ENCODE assay signal across 15 cellular contexts in the genomic region with DNA sequence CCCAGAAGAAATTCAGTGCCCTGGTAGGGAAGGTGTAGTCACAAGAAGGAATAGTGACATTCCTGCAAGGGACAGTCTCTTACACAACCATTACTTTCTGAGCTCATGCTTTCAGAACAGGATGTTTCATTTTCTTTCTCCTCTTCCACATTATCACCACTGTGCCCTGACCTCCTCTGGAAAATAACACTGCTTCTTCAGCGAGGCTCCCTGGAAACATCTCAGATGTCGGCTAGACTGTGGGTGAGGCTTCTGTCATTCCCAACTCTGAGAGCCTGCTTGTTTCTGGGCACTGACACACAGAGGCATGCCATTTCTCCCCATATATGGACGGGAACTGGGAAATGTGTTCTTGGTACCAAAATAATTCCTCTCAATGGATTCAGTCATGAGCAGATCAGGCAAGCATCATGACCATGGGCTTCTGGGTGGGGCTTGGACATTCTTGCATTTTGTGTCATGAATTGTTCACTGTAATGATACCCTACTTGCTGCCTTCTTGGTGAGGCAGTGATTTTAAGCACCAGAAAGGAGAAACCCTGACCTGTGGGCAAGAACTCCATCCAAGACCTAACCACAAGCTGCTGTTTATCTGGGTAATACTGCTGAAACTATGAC. TPM values are rescaled to one million over a fixed set of nuclear protein-coding genes. Genes with fewer than 3 reads are reported as not detected.
A peak's percentile ranks its signal among the peaks of the same experiment; 100 is the strongest.
DNase-seq lines count a peak whose midpoint lies in the region; ATAC-seq and TF ChIP-seq lines count a peak whose summit lies in the region.
"Had no signal": no experiment of that assay in that cellular context is flagged by ENCODE, and none has a peak within 500 bp of the region (broad histone marks: within the 10 kb centered on the region; RNA-seq: fewer than 3 reads in every experiment).

No MANE protein-coding gene starts in this region.

- H3K9me3 ChIP-seq in Peyer's patch (no peaks in the 10 kb centered on the region), ovary (no peaks in the 10 kb centered on the region), H9 (ENCODE audit: control insufficient read depth, low read depth, low read length) (no peaks in the 10 kb centered on the region)
- H3K9me3 ChIP-seq: BE2C had no signal

- no peak overlapping the region for H3K9ac ChIP-seq in H9 (ENCODE audit: extremely low read depth, insufficient read length, low read length)

- H3K56ac ChIP-seq in H9 (ENCODE audit: insufficient read length, low read depth, low read length) = no peak overlapping the region

- H3K4me1 Mint-ChIP-seq in H9 = peaks cover 17 to 22% of the 10 kb centered on the region in 2 experiments
- H3K4me1 Mint-ChIP-seq: naive B cell had no signal

- DNase-seq in AG08395 (ENCODE audit: low spot score) (peak; percentile 79), Peyer's patch (no peak), fibroblast of pulmonary artery (ENCODE audit: low read depth) (peak; percentile 69), ovary (peak in 2 of 5 donors; percentile 28 to 39), H9 (no peak)
- DNase-seq: BE2C, GDM1, hypothalamus, Kasumi-1, naive B cell had no signal

- no peak overlapping the region for H2AFZ ChIP-seq in H9 (ENCODE audit: low read length)

- H3K4me1 ChIP-seq in Peyer's patch = no peaks in the 10 kb centered on the region
- peaks cover 5% of the 10 kb centered on the region for H3K4me1 ChIP-seq in ovary (ENCODE audit: insufficient read depth)
- no peaks in the 10 kb centered on the region for H3K4me1 ChIP-seq in H9 (ENCODE audit: insufficient read depth, low read length)
- H3K4me1 ChIP-seq: BE2C had no signal

- peaks cover 3% of the 10 kb centered on the region for H3K27me3 Mint-ChIP-seq in H9 (ENCODE audit: low read depth)

- H3K36me3 ChIP-seq in Peyer's patch = no peaks in the 10 kb centered on the region
- no peaks in the 10 kb centered on the region for H3K36me3 ChIP-seq in ovary
- H3K36me3 ChIP-seq: BE2C had no signal

- no peak overlapping the region for H3K4me3 ChIP-seq in Peyer's patch
- H3K4me3 ChIP-seq in fibroblast of pulmonary artery (replicated peaks; ENCODE audit: low read depth, low read length) = no peak overlapping the region
- H3K4me3 ChIP-seq in ovary = no peak overlapping the region

- H3K4ac ChIP-seq in H9 (ENCODE audit: low read depth, low read length) = no peak overlapping the region

- no peak overlapping the region for H4K8ac ChIP-seq in H9 (replicated peaks; ENCODE audit: insufficient read length, low read depth, low read length)

- H3K4me2 ChIP-seq in H9 (ENCODE audit: insufficient read depth, insufficient read length, low read length) = no peak overlapping the region

- no peaks in the 10 kb centered on the region for H3K36me3 Mint-ChIP-seq in H9 (ENCODE audit: insufficient read depth in 1 of 3, low read depth in 3 of 3)
- H3K36me3 Mint-ChIP-seq: naive B cell had no signal

- H4K20me1 ChIP-seq in H9 (ENCODE audit: control insufficient read depth, insufficient read depth, insufficient read length) = no peaks in the 10 kb centered on the region

- H3K23ac ChIP-seq in H9 (ENCODE audit: insufficient read length, low read depth, low read length) = no peak overlapping the region

- no peak overlapping the region for H4K5ac ChIP-seq in H9 (ENCODE audit: insufficient read length, low read depth, low read length)

- no peak overlapping the region for H2BK5ac ChIP-seq in H9 (ENCODE audit: insufficient read length, low read length)

- intact Hi-C loops in ovary (cut with DNase I) = no loop called here

- no peak for TF ChIP-seq CTCF in Peyer's patch (IDR thresholded peaks at IDR 0.05)
- TF ChIP-seq CTCF in fibroblast of pulmonary artery (IDR thresholded peaks at IDR 0.05; ENCODE audit: low read length, missing control alignments) = no peak
- no peak for TF ChIP-seq CTCF in ovary (IDR thresholded peaks at IDR 0.05)
- no peak for TF ChIP-seq CTCF in H9 (conservative IDR thresholded peaks at IDR 0.05)

- H3T11ph ChIP-seq in H9 (ENCODE audit: low read length) = no peak overlapping the region

- no peak for TF ChIP-seq POLR2A in Peyer's patch (IDR thresholded peaks at IDR 0.05)
- no peak for TF ChIP-seq POLR2A in ovary (IDR thresholded peaks at IDR 0.05)

- no peaks in the 10 kb centered on the region for H3K9me3 Mint-ChIP-seq in H9
- H3K9me3 Mint-ChIP-seq: activated T-helper 1 cell treated with anti-CD3 and anti-CD28 coated beads, Interleukin-12 subunit alpha, Interleukin-12 subunit beta, Interleukin-2, Interleukin-4 antibody, amounts not matched to agents 30 ng/mL and 10 ng/mL and 1 ng/mL, durations not matched to agents 14 hours and 24 hours and 36 hours; dendritic cell treated with granulocyte-macrophage colony-stimulating factor and Interleukin-4, amounts not matched to agents 40 ng/mL and 50 ng/mL, for 4 days had no signal

- WGBS in ovary, 3 donors = 9 to 14% (median 12%) methylated on average over 3 of the region's 3 CpGs
- WGBS in H9 (ENCODE audit: extremely low coverage, insufficient read length, low lambda C conversion rate) = no CpG with 5 or more reads among the region's 3 CpGs

- no peak overlapping the region for H4K91ac ChIP-seq in H9 (ENCODE audit: insufficient read length, low read depth, low read length)

- H3K27ac ChIP-seq in Peyer's patch = peak overlapping the region in 3 of 4 donors; percentile 6 to 52 (median 30)
- H3K27ac ChIP-seq in ovary = peak overlapping the region in 1 of 2 donors; percentile 16
- H3K27ac ChIP-seq in H9 (ENCODE audit: insufficient read length, low read depth, low read length) = no peak overlapping the region

- no peak overlapping the region for H3K18ac ChIP-seq in H9 (ENCODE audit: insufficient read length, low read depth, low read length)

- no peaks in the 10 kb centered on the region for H3K79me2 ChIP-seq in H9 (ENCODE audit: insufficient read depth, low read length)

- H2BK120ac ChIP-seq in H9 (ENCODE audit: low read depth, low read length, poor library complexity, severe bottlenecking) = no peak overlapping the region

- no peak overlapping the region for H2BK20ac ChIP-seq in H9 (ENCODE audit: low read depth, low read length, poor library complexity, severe bottlenecking)

- H3K27me3 ChIP-seq in Peyer's patch = no peaks in the 10 kb centered on the region
- H3K27me3 ChIP-seq in ovary = no peaks in the 10 kb centered on the region
- no peaks in the 10 kb centered on the region for H3K27me3 ChIP-seq in H9 (ENCODE audit: insufficient read depth, low read length)

- H3K23me2 ChIP-seq in H9 (ENCODE audit: insufficient read length, low read depth, low read length, poor library complexity, severe bottlenecking) = no peaks in the 10 kb centered on the region

- no peak overlapping the region for H2AK5ac ChIP-seq in H9 (ENCODE audit: insufficient read length, low read length)

- peak overlapping the region in 1 of 3 experiments; percentile 50; a peak in 1 of 7 replicates for H3K27ac Mint-ChIP-seq in H9
- H3K27ac Mint-ChIP-seq: activated T-helper 1 cell treated with anti-CD3 and anti-CD28 coated beads, Interleukin-12 subunit alpha, Interleukin-12 subunit beta, Interleukin-2, Interleukin-4 antibody, amounts not matched to agents 30 ng/mL and 10 ng/mL and 1 ng/mL, durations not matched to agents 14 hours and 24 hours and 36 hours; dendritic cell treated with granulocyte-macrophage colony-stimulating factor and Interleukin-4, amounts not matched to agents 40 ng/mL and 50 ng/mL, for 4 days; naive B cell had no signal

- H2BK12ac ChIP-seq in H9 (ENCODE audit: insufficient read length, low read depth, low read length) = no peak overlapping the region

- no peaks in the 10 kb centered on the region for H3K79me1 ChIP-seq in H9 (ENCODE audit: insufficient read depth, low read depth, low read length, poor library complexity, severe bottlenecking)

- ATAC-seq in GM19467 (IDR thresholded peaks at IDR 0.05; ENCODE audit: unreplicated experiment) = no peak
- no peak for ATAC-seq in GM18858 (IDR thresholded peaks at IDR 0.05; ENCODE audit: unreplicated experiment)
- ATAC-seq in activated CD4-positive, CD25-positive, alpha-beta regulatory T cell treated with anti-CD3 and anti-CD28 coated beads, Interleukin-2, amount 50 U/mL, for 24 hours = no peak

- TF ChIP-seq EP300 in ovary (IDR thresholded peaks at IDR 0.05) = peak; percentile 62

- H3K4me3 Mint-ChIP-seq in H9 = no peak overlapping the region
- H3K4me3 Mint-ChIP-seq: activated T-helper 1 cell treated with anti-CD3 and anti-CD28 coated beads, Interleukin-12 subunit alpha, Interleukin-12 subunit beta, Interleukin-2, Interleukin-4 antibody, amounts not matched to agents 30 ng/mL and 10 ng/mL and 1 ng/mL, durations not matched to agents 14 hours and 24 hours and 36 hours; dendritic cell treated with granulocyte-macrophage colony-stimulating factor and Interleukin-4, amounts not matched to agents 40 ng/mL and 50 ng/mL, for 4 days; naive B cell had no signal

- H2BK15ac ChIP-seq in H9 (ENCODE audit: low read depth, low read length) = no peak overlapping the region

- no peak overlapping the region for H3K14ac ChIP-seq in H9 (ENCODE audit: insufficient read depth, low read length)

RNA-seq across cellular contexts. Expression of a gene that starts 14.3 kb away (rescaled TPM):
- 1 to 10 TPM; 3.2 to 5.8 (median 4.0) TPM for total RNA-seq in Peyer's patch
- 10 to 100 TPM; 10.2 to 60.7 (median 24.1) TPM for total RNA-seq in ovary
- 10 to 100 TPM; 11.6 to 76.5 TPM for polyA plus RNA-seq in ovary
- 0.22 and 0.31 TPM in 2 replicates for total RNA-seq in H9 (2021)

Comparison
In these comparisons a context has a peak if more than half of its experiments do, and no peak if none do; other contexts are left out.
1. DNase-seq: peak in AG08395 (single experiment) and fibroblast of pulmonary artery (single experiment); none in Peyer's patch (0 of 3) and H9 (single experiment).